Comparison of ENCODE assay signal across 29 cellular contexts in genomic region chr11:131629925-131630324, GRCh38.
DNase-seq lines count a peak whose midpoint lies in the region; ATAC-seq and TF ChIP-seq lines count a peak whose summit lies in the region.
"Had no signal": no experiment of that assay in that cellular context is flagged by ENCODE, and none has a peak within 500 bp of the region (broad histone marks: within the 10 kb centered on the region; RNA-seq: fewer than 3 reads in every experiment).

No MANE protein-coding gene starts in this region.

- no peak overlapping the region for H3K4me3 Mint-ChIP-seq in nephron progenitor cell
- H3K4me3 Mint-ChIP-seq: activated CD4-positive, alpha-beta T cell treated with anti-CD3 and anti-CD28 coated beads, Interleukin-2, amount 10 ng/mL, durations not matched to agents 24 days and 14 days; activated CD8-positive, alpha-beta memory T cell treated with anti-CD3 and anti-CD28 coated beads, Interleukin-2, amount 10 ng/mL, durations not matched to agents 7 days and 5 days; activated naive CD4-positive, alpha-beta T cell treated with anti-CD3 and anti-CD28 coated beads, Interleukin-2, amount 10 ng/mL, durations not matched to agents 7 days and 5 days; immature natural killer cell; mesothelial cell of epicardium; natural killer cell had no signal

- no peak overlapping the region for H3K4me3 ChIP-seq in right atrium auricular region
- H3K4me3 ChIP-seq in choroid plexus epithelial cell (ENCODE audit: low read depth, low read length) = no peak overlapping the region
- no peak overlapping the region for H3K4me3 ChIP-seq in ascending aorta
- H3K4me3 ChIP-seq in breast epithelium = no peak overlapping the region
- H3K4me3 ChIP-seq: GM12878, left ventricle myocardium inferior, upper lobe of right lung had no signal

- DNase-seq in right atrium auricular region (ENCODE audit: low spot score) (peak; percentile 11), left ventricle myocardium superior (no peak), choroid plexus epithelial cell (ENCODE audit: low read depth) (peak; percentile 18), nephron progenitor cell (no peak), NOMO-1 treated with dmso at 0.1 percent for 144 hours (lab: John Stamatoyannopoulos, UW; ENCODE audit: unreplicated experiment) (no peak), ascending aorta (ENCODE audit: low spot score in 2 of 2) (no peak), breast epithelium (ENCODE audit: low spot score in 2 of 2) (no peak)
- DNase-seq: activated CD4-positive, alpha-beta T cell treated with anti-CD3 and anti-CD28 coated beads, Interleukin-2, amount 10 ng/mL, durations not matched to agents 24 days and 14 days; activated CD8-positive, alpha-beta memory T cell treated with anti-CD3 and anti-CD28 coated beads, Interleukin-2, amount 10 ng/mL, durations not matched to agents 7 days and 5 days; activated naive CD4-positive, alpha-beta T cell treated with anti-CD3 and anti-CD28 coated beads, Interleukin-2, amount 10 ng/mL, durations not matched to agents 7 days and 5 days; amniotic stem cell; BE2C; Caco-2; foreskin keratinocyte; HCEC 1CT; immature natural killer cell; left ventricle myocardium inferior; natural killer cell; NCI-H1694 treated with DMSO at 0.1 percent for 48 hours; NCI-H2171 treated with DMSO at 0.1 percent for 48 hours; NCI-H526; SK-N-SH; T-helper 2 cell; upper lobe of right lung had no signal

- peaks cover 11% of the 10 kb centered on the region for H3K36me3 Mint-ChIP-seq in nephron progenitor cell (ENCODE audit: low read depth)
- H3K36me3 Mint-ChIP-seq: activated CD8-positive, alpha-beta memory T cell treated with anti-CD3 and anti-CD28 coated beads, Interleukin-2, amount 10 ng/mL, durations not matched to agents 7 days and 5 days; activated naive CD4-positive, alpha-beta T cell treated with anti-CD3 and anti-CD28 coated beads, Interleukin-2, amount 10 ng/mL, durations not matched to agents 7 days and 5 days; immature natural killer cell; mesothelial cell of epicardium; natural killer cell had no signal

- peaks cover 31% of the 10 kb centered on the region for H3K4me1 Mint-ChIP-seq in nephron progenitor cell
- H3K4me1 Mint-ChIP-seq: activated CD4-positive, alpha-beta T cell treated with anti-CD3 and anti-CD28 coated beads, Interleukin-2, amount 10 ng/mL, durations not matched to agents 24 days and 14 days; activated CD8-positive, alpha-beta memory T cell treated with anti-CD3 and anti-CD28 coated beads, Interleukin-2, amount 10 ng/mL, durations not matched to agents 7 days and 5 days; activated naive CD4-positive, alpha-beta T cell treated with anti-CD3 and anti-CD28 coated beads, Interleukin-2, amount 10 ng/mL, durations not matched to agents 7 days and 5 days; immature natural killer cell; natural killer cell had no signal

- intact Hi-C loops in left ventricle myocardium superior (cut with micrococcal nuclease) = no loop called here
- intact Hi-C loops in ascending aorta (cut with DNase I) = no loop called here
- intact Hi-C loops in breast epithelium (cut with DNase I; ENCODE audit: low total_unique reads) = no loop called here

- H3K27me3 ChIP-seq in right atrium auricular region (no peaks in the 10 kb centered on the region), ascending aorta (no peaks in the 10 kb centered on the region), breast epithelium (no peaks in the 10 kb centered on the region)
- H3K27me3 ChIP-seq: BE2C, foreskin keratinocyte, upper lobe of right lung had no signal

- TF ChIP-seq CTCF in right atrium auricular region (IDR thresholded peaks at IDR 0.05) (no peak), choroid plexus epithelial cell (conservative IDR thresholded peaks at IDR 0.05; ENCODE audit: low read depth, low read length) (peak; percentile 68), nephron progenitor cell (IDR thresholded peaks at IDR 0.05) (peak; percentile 15), ascending aorta (IDR thresholded peaks at IDR 0.05) (no peak), breast epithelium (IDR thresholded peaks at IDR 0.05) (no peak)

- peaks cover 19% of the 10 kb centered on the region for H3K27me3 Mint-ChIP-seq in nephron progenitor cell (ENCODE audit: low read depth, poor library complexity)

- no peak overlapping the region for H3K27ac ChIP-seq in right atrium auricular region
- H3K27ac ChIP-seq in ascending aorta = no peak overlapping the region
- no peak overlapping the region for H3K27ac ChIP-seq in breast epithelium
- H3K27ac ChIP-seq: epithelial cell of prostate, foreskin keratinocyte, left ventricle myocardium inferior, upper lobe of right lung had no signal

- no peaks in the 10 kb centered on the region for H3K9me3 ChIP-seq in right atrium auricular region
- H3K9me3 ChIP-seq in ascending aorta = no peaks in the 10 kb centered on the region
- H3K9me3 ChIP-seq in breast epithelium = no peaks in the 10 kb centered on the region
- H3K9me3 ChIP-seq: BE2C, Caco-2, left ventricle myocardium inferior, SK-N-SH, upper lobe of right lung had no signal

- ATAC-seq in left ventricle myocardium superior (no peak), esophagus mucosa (no peak)
- ATAC-seq: activated CD8-positive, alpha-beta memory T cell treated with anti-CD3 and anti-CD28 coated beads, Interleukin-2, amount 10 ng/mL, durations not matched to agents 7 days and 5 days; foreskin keratinocyte; GM12878; natural killer cell; upper lobe of right lung had no signal

- TF ChIP-seq POLR2A in breast epithelium (IDR thresholded peaks at IDR 0.05) = no peak

- H3K27ac Mint-ChIP-seq in nephron progenitor cell = no peak overlapping the region
- H3K27ac Mint-ChIP-seq: activated CD4-positive, alpha-beta T cell treated with anti-CD3 and anti-CD28 coated beads, Interleukin-2, amount 10 ng/mL, durations not matched to agents 24 days and 14 days; activated CD8-positive, alpha-beta memory T cell treated with anti-CD3 and anti-CD28 coated beads, Interleukin-2, amount 10 ng/mL, durations not matched to agents 7 days and 5 days; activated naive CD4-positive, alpha-beta T cell treated with anti-CD3 and anti-CD28 coated beads, Interleukin-2, amount 10 ng/mL, durations not matched to agents 7 days and 5 days; immature natural killer cell; mesothelial cell of epicardium; natural killer cell; progenitor cell of endocrine pancreas had no signal

- H3K36me3 ChIP-seq in right atrium auricular region (no peaks in the 10 kb centered on the region), ascending aorta (no peaks in the 10 kb centered on the region), breast epithelium (no peaks in the 10 kb centered on the region)
- H3K36me3 ChIP-seq: BE2C, left ventricle myocardium inferior, upper lobe of right lung had no signal

- no peaks in the 10 kb centered on the region for H3K4me1 ChIP-seq in right atrium auricular region
- H3K4me1 ChIP-seq in ascending aorta = no peaks in the 10 kb centered on the region
- no peaks in the 10 kb centered on the region for H3K4me1 ChIP-seq in breast epithelium
- H3K4me1 ChIP-seq: BE2C, Caco-2, foreskin keratinocyte, left ventricle myocardium inferior, upper lobe of right lung had no signal

- peaks cover 24% of the 10 kb centered on the region for H3K9me3 Mint-ChIP-seq in nephron progenitor cell
- H3K9me3 Mint-ChIP-seq: activated CD4-positive, alpha-beta T cell treated with anti-CD3 and anti-CD28 coated beads, Interleukin-2, amount 10 ng/mL, durations not matched to agents 24 days and 14 days had no signal

Comparison
In these comparisons a context has a peak if more than half of its experiments do, and no peak if none do; other contexts are left out.
1. DNase-seq: peak in right atrium auricular region (single experiment) and choroid plexus epithelial cell (single experiment); none in left ventricle myocardium superior (single experiment), nephron progenitor cell (single experiment), NOMO-1 treated with dmso at 0.1 percent for 144 hours (single experiment), ascending aorta (0 of 2) and breast epithelium (0 of 2).
2. CTCF ChIP-seq: peak in choroid plexus epithelial cell (single experiment) and nephron progenitor cell (single experiment); none in right atrium auricular region (0 of 2), ascending aorta (0 of 3) and breast epithelium (0 of 3).